Comparison of ENCODE assay signal across 8 cellular contexts in the genomic region with DNA sequence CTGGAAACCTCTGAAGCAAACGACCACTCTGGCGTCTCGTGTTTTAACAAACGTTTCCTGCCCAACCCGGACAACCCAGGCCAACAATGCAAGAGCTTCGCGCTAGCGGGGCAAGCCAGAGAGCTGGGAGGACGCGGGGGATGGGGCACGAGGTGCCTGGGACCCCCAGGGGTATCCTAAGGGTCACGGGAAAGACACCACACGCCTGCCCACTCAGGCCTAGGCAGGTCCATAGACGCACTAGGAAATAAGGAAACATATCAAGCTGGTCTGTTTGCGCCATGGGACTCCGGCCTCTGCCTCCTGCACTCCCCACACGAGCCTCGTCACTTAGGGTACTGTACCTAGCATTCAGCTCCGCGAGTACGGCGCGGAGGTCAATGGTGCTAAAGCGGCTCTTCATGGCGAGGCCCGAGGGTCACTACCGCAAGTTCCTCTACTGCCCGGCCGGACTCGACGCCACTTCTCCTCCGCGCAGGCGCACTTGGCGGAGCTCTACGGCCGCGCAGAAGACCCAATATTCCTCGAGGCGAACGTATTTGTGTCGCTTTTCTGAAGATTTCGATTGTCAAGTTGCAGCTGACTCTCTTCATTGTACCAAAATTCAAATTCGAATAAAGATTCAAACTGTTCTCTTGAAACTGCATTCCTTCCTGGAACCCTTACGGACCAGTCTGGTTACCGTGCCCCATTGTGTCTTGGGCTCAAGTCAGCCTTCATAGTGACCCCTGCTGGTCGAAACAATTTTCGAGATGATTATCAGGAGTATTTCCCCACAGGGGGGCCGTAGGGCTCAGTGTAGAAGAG. TPM values are rescaled to one million over a fixed set of nuclear protein-coding genes. Genes with fewer than 3 reads are reported as not detected.
DNase-seq lines count a peak whose midpoint lies in the region; ATAC-seq and TF ChIP-seq lines count a peak whose summit lies in the region.

A gene with protein sequence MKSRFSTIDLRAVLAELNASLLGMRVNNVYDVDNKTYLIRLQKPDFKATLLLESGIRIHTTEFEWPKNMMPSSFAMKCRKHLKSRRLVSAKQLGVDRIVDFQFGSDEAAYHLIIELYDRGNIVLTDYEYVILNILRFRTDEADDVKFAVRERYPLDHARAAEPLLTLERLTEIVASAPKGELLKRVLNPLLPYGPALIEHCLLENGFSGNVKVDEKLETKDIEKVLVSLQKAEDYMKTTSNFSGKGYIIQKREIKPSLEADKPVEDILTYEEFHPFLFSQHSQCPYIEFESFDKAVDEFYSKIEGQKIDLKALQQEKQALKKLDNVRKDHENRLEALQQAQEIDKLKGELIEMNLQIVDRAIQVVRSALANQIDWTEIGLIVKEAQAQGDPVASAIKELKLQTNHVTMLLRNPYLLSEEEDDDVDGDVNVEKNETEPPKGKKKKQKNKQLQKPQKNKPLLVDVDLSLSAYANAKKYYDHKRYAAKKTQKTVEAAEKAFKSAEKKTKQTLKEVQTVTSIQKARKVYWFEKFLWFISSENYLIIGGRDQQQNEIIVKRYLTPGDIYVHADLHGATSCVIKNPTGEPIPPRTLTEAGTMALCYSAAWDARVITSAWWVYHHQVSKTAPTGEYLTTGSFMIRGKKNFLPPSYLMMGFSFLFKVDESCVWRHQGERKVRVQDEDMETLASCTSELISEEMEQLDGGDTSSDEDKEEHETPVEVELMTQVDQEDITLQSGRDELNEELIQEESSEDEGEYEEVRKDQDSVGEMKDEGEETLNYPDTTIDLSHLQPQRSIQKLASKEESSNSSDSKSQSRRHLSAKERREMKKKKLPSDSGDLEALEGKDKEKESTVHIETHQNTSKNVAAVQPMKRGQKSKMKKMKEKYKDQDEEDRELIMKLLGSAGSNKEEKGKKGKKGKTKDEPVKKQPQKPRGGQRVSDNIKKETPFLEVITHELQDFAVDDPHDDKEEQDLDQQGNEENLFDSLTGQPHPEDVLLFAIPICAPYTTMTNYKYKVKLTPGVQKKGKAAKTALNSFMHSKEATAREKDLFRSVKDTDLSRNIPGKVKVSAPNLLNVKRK (minus strand): TSS at position 438 of the 807 bp plus-strand sequence. CDS start 35 bp downstream, at position 403.

- H3K4me1 ChIP-seq in BLaER1 treated with 17β-estradiol and CSF1 and Interleukin-3, amounts not matched to agents 10 nM and 100 nM: peaks cover 20 to 42% (median 27%) of the 10 kb centered on the region in 10 experiments
- peaks cover 0 to 25% (median 17%) of the 10 kb centered on the region in 4 donors for H3K4me1 ChIP-seq in liver (ENCODE audit: control insufficient read depth in 4 of 4, insufficient read depth in 4 of 4, low read length in 3 of 4)

- H3K36me3 ChIP-seq in BLaER1 treated with 17β-estradiol and CSF1 and Interleukin-3, amounts not matched to agents 10 nM and 100 nM: peaks cover 34 to 39% (median 37%) of the 10 kb centered on the region in 11 experiments
- peaks cover 0 to 13% (median 9%) of the 10 kb centered on the region in 4 donors for H3K36me3 ChIP-seq in liver (ENCODE audit: control insufficient read depth in 4 of 4, insufficient read depth in 3 of 4, low read depth in 1 of 4, low read length in 3 of 4)

- peak; percentile 62 to 65 for TF ChIP-seq RAD21 in liver (IDR thresholded peaks at IDR 0.05)

- under 1% methylated on average over 49 of the region's 49 CpGs for WGBS in liver

- peak; percentile 56 for TF ChIP-seq CTCF in liver (IDR thresholded peaks at IDR 0.05; ENCODE audit: low read depth, low read length, missing input control)

- H3K9ac ChIP-seq in BLaER1 treated with 17β-estradiol and CSF1 and Interleukin-3, amounts not matched to agents 10 nM and 100 nM: peak within 1 kb of the TSS; percentile 91 to 99 (median 96)
- peak within 1 kb of the TSS; percentile 84 to 100 for H3K9ac ChIP-seq in liver (ENCODE audit: low read depth in 1 of 2, low read length in 2 of 2)

- peak within 1 kb of the TSS; percentile 88 to 98 (median 94) for H3K27ac ChIP-seq in BLaER1 treated with 17β-estradiol and CSF1 and Interleukin-3, amounts not matched to agents 10 nM and 100 nM
- peak within 1 kb of the TSS; percentile 74 to 92 for H3K27ac ChIP-seq in liver (ENCODE audit: low read depth in 1 of 2, low read length in 2 of 2)

- peaks cover 24% of the 10 kb centered on the region for H3K36me3 Mint-ChIP-seq in activated CD4-positive, alpha-beta T cell treated with anti-CD3 and anti-CD28 coated beads, Interleukin-2, amount 10 ng/mL, durations not matched to agents 7 days and 5 days (ENCODE audit: low read depth)
- H3K36me3 Mint-ChIP-seq in dendritic cell treated with granulocyte-macrophage colony-stimulating factor and Interleukin-4, amounts not matched to agents 40 ng/mL and 50 ng/mL, for 4 days (ENCODE audit: low read depth): peaks cover 47% of the 10 kb centered on the region

- H3K4me3 ChIP-seq in BLaER1 treated with 17β-estradiol and CSF1 and Interleukin-3, amounts not matched to agents 10 nM and 100 nM: peak within 1 kb of the TSS; percentile 73 to 92 (median 80)
- peak within 1 kb of the TSS; percentile 58 to 99 (median 85) for H3K4me3 ChIP-seq in liver (ENCODE audit: low read depth in 1 of 3, low read length in 3 of 3)

- intact Hi-C loops in dendritic cell treated with granulocyte-macrophage colony-stimulating factor and Interleukin-4, amounts not matched to agents 40 ng/mL and 50 ng/mL, for 4 days (cut with micrococcal nuclease): loop anchor here (1.0 to 5.0 kb wide), 2 partner anchors 10 to 265 kb away; a partner anchor contains a TSS

- H3K4me3 Mint-ChIP-seq in activated CD4-positive, alpha-beta T cell treated with anti-CD3 and anti-CD28 coated beads, Interleukin-2, amount 10 ng/mL, durations not matched to agents 7 days and 5 days: peak within 1 kb of the TSS; percentile 92
- H3K4me3 Mint-ChIP-seq in dendritic cell treated with granulocyte-macrophage colony-stimulating factor and Interleukin-4, amounts not matched to agents 40 ng/mL and 50 ng/mL, for 4 days: peak within 1 kb of the TSS; percentile 95

- DNase-seq in GM19238 (ENCODE audit: insufficient read length, low spot score) (peak; percentile 57), NCI-H524 (lab: John Stamatoyannopoulos, UW) (peak; percentile 97 to 98)
- peak; percentile 90 for DNase-seq in activated CD4-positive, alpha-beta T cell treated with anti-CD3 and anti-CD28 coated beads, Interleukin-2, amount 10 ng/mL, durations not matched to agents 7 days and 5 days
- peak; percentile 89 for DNase-seq in stimulated activated CD4-positive, alpha-beta T cell treated with anti-CD3 and anti-CD28 coated beads, Interleukin-4, amount 100 ng/mL, for 24 hours

- no peaks in the 10 kb centered on the region for H3K27me3 Mint-ChIP-seq in activated CD4-positive, alpha-beta T cell treated with anti-CD3 and anti-CD28 coated beads, Interleukin-2, amount 10 ng/mL, durations not matched to agents 7 days and 5 days
- no peaks in the 10 kb centered on the region for H3K27me3 Mint-ChIP-seq in dendritic cell treated with granulocyte-macrophage colony-stimulating factor and Interleukin-4, amounts not matched to agents 40 ng/mL and 50 ng/mL, for 4 days

- no peaks in the 10 kb centered on the region for H3K27me3 ChIP-seq in BLaER1 treated with 17β-estradiol and CSF1 and Interleukin-3, amounts not matched to agents 10 nM and 100 nM
- H3K27me3 ChIP-seq in liver (ENCODE audit: control insufficient read depth in 4 of 4, insufficient read depth in 4 of 4, low read length in 3 of 4): no peaks in the 10 kb centered on the region

- ATAC-seq in HG03457 (IDR thresholded peaks at IDR 0.05; ENCODE audit: unreplicated experiment): peak; percentile 50

- H3K9me3 Mint-ChIP-seq in activated CD4-positive, alpha-beta T cell treated with anti-CD3 and anti-CD28 coated beads, Interleukin-2, amount 10 ng/mL, durations not matched to agents 7 days and 5 days: no peaks in the 10 kb centered on the region
- H3K9me3 Mint-ChIP-seq in dendritic cell treated with granulocyte-macrophage colony-stimulating factor and Interleukin-4, amounts not matched to agents 40 ng/mL and 50 ng/mL, for 4 days: no peaks in the 10 kb centered on the region

- POLR2A ChIA-PET in activated CD4-positive, alpha-beta T cell treated with anti-CD3 and anti-CD28 coated beads, Interleukin-2, amount 10 ng/mL, durations not matched to agents 7 days and 5 days (lab: Charles Lee): interaction anchor here (0.5 to 1.8 kb wide), 10 partner anchors 9 to 297 kb away, joined by 3 to 15 read pairs (median 4); a partner anchor contains a TSS

- H3K27ac Mint-ChIP-seq in activated CD4-positive, alpha-beta T cell treated with anti-CD3 and anti-CD28 coated beads, Interleukin-2, amount 10 ng/mL, durations not matched to agents 7 days and 5 days: peak within 1 kb of the TSS; percentile 97
- H3K27ac Mint-ChIP-seq in dendritic cell treated with granulocyte-macrophage colony-stimulating factor and Interleukin-4, amounts not matched to agents 40 ng/mL and 50 ng/mL, for 4 days: peak within 1 kb of the TSS; percentile 99

- H3K4me2 ChIP-seq in BLaER1 treated with 17β-estradiol and CSF1 and Interleukin-3, amounts not matched to agents 10 nM and 100 nM: peak within 1 kb of the TSS; percentile 57 to 84 (median 78)

- H3K4me1 Mint-ChIP-seq in activated CD4-positive, alpha-beta T cell treated with anti-CD3 and anti-CD28 coated beads, Interleukin-2, amount 10 ng/mL, durations not matched to agents 7 days and 5 days: peaks cover 45% of the 10 kb centered on the region
- peaks cover 27% of the 10 kb centered on the region for H3K4me1 Mint-ChIP-seq in dendritic cell treated with granulocyte-macrophage colony-stimulating factor and Interleukin-4, amounts not matched to agents 40 ng/mL and 50 ng/mL, for 4 days (ENCODE audit: low read depth)

- CTCF ChIA-PET in activated CD4-positive, alpha-beta T cell treated with anti-CD3 and anti-CD28 coated beads, Interleukin-2, amount 10 ng/mL, durations not matched to agents 7 days and 5 days (lab: Charles Lee): interaction anchor here (0.5 to 10.6 kb wide), 46 partner anchors 9 to 679 kb away, joined by 3 to 164 read pairs (median 4); a partner anchor contains a TSS

- H4K20me1 ChIP-seq in BLaER1 treated with 17β-estradiol and CSF1 and Interleukin-3, amounts not matched to agents 10 nM and 100 nM: peaks cover 0 to 39% (median 22%) of the 10 kb centered on the region in 11 experiments; a peak in 14 of 22 replicates

- H3K9me3 ChIP-seq in BLaER1 treated with 17β-estradiol and CSF1 and Interleukin-3, amounts not matched to agents 10 nM and 100 nM (replicated peaks in 1 of 11): no peaks in the 10 kb centered on the region
- no peaks in the 10 kb centered on the region for H3K9me3 ChIP-seq in liver (ENCODE audit: control insufficient read depth in 4 of 4, low read length in 3 of 4)

TF ChIP-seq in liver, 16 proteins besides CTCF, POLR2A, EP300 and RAD21 (continues in another document):
- TF ChIP-seq FOXA1 (IDR thresholded peaks at IDR 0.05) (no peak), GABPA (IDR thresholded peaks at IDR 0.05 in 1 of 2, conservative IDR thresholded peaks at IDR 0.05 in 1 of 2) (peak in 1 of 2 donors; percentile 74)
- TF ChIP-seq, protein P1, sequence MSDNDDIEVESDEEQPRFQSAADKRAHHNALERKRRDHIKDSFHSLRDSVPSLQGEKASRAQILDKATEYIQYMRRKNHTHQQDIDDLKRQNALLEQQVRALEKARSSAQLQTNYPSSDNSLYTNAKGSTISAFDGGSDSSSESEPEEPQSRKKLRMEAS (IDR thresholded peaks at IDR 0.05): no peak

RNA-seq across cellular contexts. Expression of the gene that starts here (rescaled TPM):
- 10 to 100 TPM; 76.7 to 89.1 TPM for total RNA-seq in activated CD4-positive, alpha-beta T cell treated with anti-CD3 and anti-CD28 coated beads, Interleukin-2, amount 10 ng/mL, durations not matched to agents 7 days and 5 days
- 10 to 100 TPM; 31.5 to 37.2 TPM for total RNA-seq in liver
- 10 to 100 TPM in 1 of 2 donors, 1 to 10 TPM in 1; 7.9 to 30.8 TPM for polyA plus RNA-seq in liver

Comparison
In these comparisons a context has a peak if more than half of its experiments do, and no peak if none do; other contexts are left out.
1. Peak in every context shown above with its lines: DNase-seq, ATAC-seq, H3K4me3 ChIP-seq and H3K27ac ChIP-seq.